Comparison of ENCODE assay signal across 8 cellular contexts in the genomic region with DNA sequence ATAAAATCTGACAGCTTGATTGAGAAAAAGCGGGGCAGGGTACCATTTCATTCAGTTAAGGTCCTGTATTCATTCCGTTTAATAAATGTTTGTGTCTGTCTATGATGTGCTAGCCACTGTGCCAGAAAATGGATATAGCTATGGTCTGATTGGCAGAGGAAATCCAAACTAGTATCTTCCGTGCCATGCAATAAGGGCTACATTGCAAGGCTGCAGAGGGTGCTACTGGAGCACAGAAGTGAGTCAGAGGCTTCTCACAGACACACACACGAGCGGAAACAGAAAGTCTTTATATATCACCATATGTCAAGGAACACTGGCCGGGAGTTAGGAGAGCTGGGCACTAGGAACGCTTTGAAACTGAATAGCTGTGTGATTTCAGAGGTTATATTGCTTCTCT. TPM values are rescaled to one million over a fixed set of nuclear protein-coding genes. Genes with fewer than 3 reads are reported as not detected.
DNase-seq lines count a peak whose midpoint lies in the region; ATAC-seq lines count a peak whose summit lies in the region.
"Not testable (repeated sequence)": the region's sequence is repeated elsewhere in the genome, so short reads cannot be mapped to it uniquely, and the experiment has no call there.

No MANE protein-coding gene starts in this region.

- H3K4me3 Mint-ChIP-seq in CD4-positive, alpha-beta memory T cell: peak overlapping the region; percentile 93 to 100 (median 98)
- peak overlapping the region; percentile 83 for H3K4me3 Mint-ChIP-seq in activated naive CD4-positive, alpha-beta T cell treated with anti-CD3 and anti-CD28 coated beads for 36 hours

- H3K27ac Mint-ChIP-seq in CD4-positive, alpha-beta memory T cell: peak overlapping the region; percentile 89 to 98 (median 96)
- H3K27ac Mint-ChIP-seq in activated naive CD4-positive, alpha-beta T cell treated with anti-CD3 and anti-CD28 coated beads for 36 hours: peak overlapping the region; percentile 86

- POLR2A ChIA-PET in CD4-positive, alpha-beta memory T cell (lab: Charles Lee; ENCODE audit: partially characterized antibody): not testable (repeated sequence)

- H3K4me3 ChIP-seq in CD4-positive, alpha-beta memory T cell (ENCODE audit: low read length in 2 of 2): peak overlapping the region; percentile 50 to 55

- not testable (repeated sequence) for H3K27me3 Mint-ChIP-seq in CD4-positive, alpha-beta memory T cell; activated naive CD4-positive, alpha-beta T cell treated with anti-CD3 and anti-CD28 coated beads for 36 hours (ENCODE audit: low read depth)

- H3K27me3 ChIP-seq in CD4-positive, alpha-beta memory T cell (ENCODE audit: insufficient read depth, low read length): not testable (repeated sequence)

- not testable (repeated sequence) for H3K4me1 ChIP-seq in CD4-positive, alpha-beta memory T cell (ENCODE audit: insufficient read depth, low read length)

- CTCF ChIA-PET in CD4-positive, alpha-beta memory T cell (lab: Charles Lee; ENCODE audit: partially characterized antibody); activated naive CD4-positive, alpha-beta T cell treated with anti-CD3 and anti-CD28 coated beads for 36 hours (lab: Charles Lee): not testable (repeated sequence)

- not testable (repeated sequence) for H3K9me3 Mint-ChIP-seq in CD4-positive, alpha-beta memory T cell; activated naive CD4-positive, alpha-beta T cell treated with anti-CD3 and anti-CD28 coated beads for 36 hours

- H3K27ac ChIP-seq in CD4-positive, alpha-beta memory T cell (ENCODE audit: low read depth, low read length): peak overlapping the region; percentile 55

- intact Hi-C loops in CD4-positive, alpha-beta memory T cell (cut with micrococcal nuclease): not testable (repeated sequence)
- intact Hi-C loops in activated naive CD4-positive, alpha-beta T cell treated with anti-CD3 and anti-CD28 coated beads for 36 hours (cut with micrococcal nuclease): loop anchor here (10.0 kb wide), 1 partner anchor 752 kb away; a partner anchor contains a TSS

- peaks cover 4 to 19% (median 9%) of the 10 kb centered on the region in 4 donors for H3K4me1 Mint-ChIP-seq in CD4-positive, alpha-beta memory T cell
- not testable (repeated sequence) for H3K4me1 Mint-ChIP-seq in activated naive CD4-positive, alpha-beta T cell treated with anti-CD3 and anti-CD28 coated beads for 36 hours (ENCODE audit: low read depth)

- ATAC-seq in GM21423 (IDR thresholded peaks at IDR 0.05; ENCODE audit: unreplicated experiment) (peak; percentile 57), HG03565 (IDR thresholded peaks at IDR 0.05; ENCODE audit: unreplicated experiment) (peak; percentile 48)

- H3K36me3 ChIP-seq in CD4-positive, alpha-beta memory T cell (ENCODE audit: insufficient read depth, low read length): not testable (repeated sequence)

- not testable (repeated sequence) for H3K9me3 ChIP-seq in CD4-positive, alpha-beta memory T cell (ENCODE audit: control insufficient read depth in 1 of 2, low read length in 2 of 2)

- not testable (repeated sequence) for H3K36me3 Mint-ChIP-seq in CD4-positive, alpha-beta memory T cell; activated naive CD4-positive, alpha-beta T cell treated with anti-CD3 and anti-CD28 coated beads for 36 hours (ENCODE audit: low read depth)

- peak; percentile 34 to 54 (median 47) for DNase-seq in CD4-positive, alpha-beta memory T cell
- DNase-seq in RKO (ENCODE audit: low spot score) (peak; percentile 91), fibroblast of peridontal ligament (ENCODE audit: extremely low read depth) (peak; percentile 91), mucosa of gallbladder (ENCODE audit: low spot score) (peak; percentile 56)
- DNase-seq in activated naive CD4-positive, alpha-beta T cell treated with anti-CD3 and anti-CD28 coated beads for 36 hours: peak; percentile 71
- peak; percentile 4 for DNase-seq in stimulated activated CD8-positive, alpha-beta memory T cell treated with anti-CD3 and anti-CD28 coated beads, Interleukin-15, amount 100 ng/mL, for 1 hour (ENCODE audit: low read depth)

RNA-seq across cellular contexts. Expression of a gene that starts 29.3 kb away (rescaled TPM):
- 10 to 100 TPM; 11.3 to 12.3 TPM for total RNA-seq in CD4-positive, alpha-beta memory T cell
- polyA plus RNA-seq in CD4-positive, alpha-beta memory T cell: 1 to 10 TPM in 1 of 2 donors, not detected in 1; 1.0 TPM
- 1 to 10 TPM; 6.7 to 7.9 TPM for total RNA-seq in activated naive CD4-positive, alpha-beta T cell treated with anti-CD3 and anti-CD28 coated beads for 36 hours
- 10.8 TPM for total RNA-seq in mucosa of gallbladder

Comparison
In these comparisons a context has a peak if more than half of its experiments do, and no peak if none do; other contexts are left out.
1. Peak in every context shown above with its lines: DNase-seq, ATAC-seq, H3K4me3 ChIP-seq and H3K27ac ChIP-seq.
2. DNase-seq: peak in every context shown above with its lines; median percentile 91 in RKO; 91 in fibroblast of peridontal ligament; 71 in activated naive CD4-positive, alpha-beta T cell treated with anti-CD3 and anti-CD28 coated beads for 36 hours; 56 in mucosa of gallbladder; 47 in CD4-positive, alpha-beta memory T cell; 4 in stimulated activated CD8-positive, alpha-beta memory T cell treated with anti-CD3 and anti-CD28 coated beads, Interleukin-15, amount 100 ng/mL, for 1 hour.